9 cellular contexts compared by ENCODE assay signal in genomic region chr9:136538599-136539426, GRCh38. TPM values are rescaled to one million over a fixed set of nuclear protein-coding genes. Genes with fewer than 3 reads are reported as not detected.
DNase-seq lines count a peak whose midpoint lies in the region; ATAC-seq, FAIRE-seq and TF ChIP-seq lines count a peak whose summit lies in the region.
"Had no signal": no experiment of that assay in that cellular context is flagged by ENCODE, and none has a peak within 500 bp of the region (broad histone marks: within the 10 kb centered on the region; RNA-seq: fewer than 3 reads in every experiment).

No MANE protein-coding gene starts in this region.

- FAIRE-seq in GM12891 (lab: Jason Lieb, UNC) = peak; percentile 89
- FAIRE-seq: endometrium had no signal

- H3K9me3 ChIP-seq in OCI-LY3 (ENCODE audit: insufficient read depth, low read length) (no peaks in the 10 kb centered on the region), mucosa of rectum (ENCODE audit: control insufficient read depth in 2 of 2, low read length in 2 of 2) (no peaks in the 10 kb centered on the region), transverse colon (no peaks in the 10 kb centered on the region)

- peaks cover 78% of the 10 kb centered on the region for H3K79me2 ChIP-seq in OCI-LY3 (ENCODE audit: low read length)

- H4K20me1 ChIP-seq in OCI-LY3 (ENCODE audit: insufficient read depth, low read length) = peaks cover 95% of the 10 kb centered on the region

- H3K27ac Mint-ChIP-seq in activated naive CD8-positive, alpha-beta T cell treated with anti-CD3 and anti-CD28 coated beads for 36 hours = peak overlapping the region; percentile 100

- peak overlapping the region; percentile 86 for H3K4me3 Mint-ChIP-seq in activated naive CD8-positive, alpha-beta T cell treated with anti-CD3 and anti-CD28 coated beads for 36 hours

- H3K9me3 Mint-ChIP-seq in activated naive CD8-positive, alpha-beta T cell treated with anti-CD3 and anti-CD28 coated beads for 36 hours = no peaks in the 10 kb centered on the region

- H3K4me1 Mint-ChIP-seq in activated naive CD8-positive, alpha-beta T cell treated with anti-CD3 and anti-CD28 coated beads for 36 hours = peaks cover 56% of the 10 kb centered on the region

- TF ChIP-seq CTCF in OCI-LY3 (IDR thresholded peaks at IDR 0.05; ENCODE audit: low read depth, low read length) (no peak), transverse colon (IDR thresholded peaks at IDR 0.05) (no peak)

- no peaks in the 10 kb centered on the region for H3K27me3 Mint-ChIP-seq in activated naive CD8-positive, alpha-beta T cell treated with anti-CD3 and anti-CD28 coated beads for 36 hours

- TF ChIP-seq EP300 in transverse colon (IDR thresholded peaks at IDR 0.05; ENCODE audit: low read depth) = no peak

- H3K36me3 ChIP-seq in OCI-LY3 (replicated peaks; ENCODE audit: low read depth, low read length) (peaks cover 41% of the 10 kb centered on the region), mucosa of rectum (ENCODE audit: control insufficient read depth in 2 of 2, insufficient read depth in 2 of 2, low read length in 2 of 2) (peaks cover 5 to 22% of the 10 kb centered on the region in 2 donors), transverse colon (no peaks in the 10 kb centered on the region)

- peak overlapping the region; percentile 11; the same call in 1 of the 2 replicates for H3K27ac ChIP-seq in OCI-LY3 (ENCODE audit: low read length)
- peak overlapping the region; percentile 91 to 93 for H3K27ac ChIP-seq in mucosa of rectum (ENCODE audit: low read depth in 2 of 2, low read length in 2 of 2)
- H3K27ac ChIP-seq in transverse colon = peak overlapping the region; percentile 85 to 99 (median 91)

- peaks cover 26% of the 10 kb centered on the region for H3K4me1 ChIP-seq in OCI-LY3 (ENCODE audit: low read length)
- H3K4me1 ChIP-seq in mucosa of rectum (ENCODE audit: control insufficient read depth in 2 of 2, insufficient read depth in 2 of 2, low read length in 2 of 2) = peaks cover 67 to 76% of the 10 kb centered on the region in 2 donors
- peaks cover 71 to 93% (median 78%) of the 10 kb centered on the region in 4 donors for H3K4me1 ChIP-seq in transverse colon

- ATAC-seq in GM19023 (IDR thresholded peaks at IDR 0.05; ENCODE audit: unreplicated experiment) (no peak), HG03045 (IDR thresholded peaks at IDR 0.05; ENCODE audit: unreplicated experiment) (no peak)

- WGBS in transverse colon (ENCODE audit: low coverage in 1 of 2), 2 donors = 29 to 33% methylated on average over 1 to 24 of the region's 24 CpGs

- H3K4me2 ChIP-seq in OCI-LY3 (ENCODE audit: low read length) = peak overlapping the region; percentile 44

- H3K27me3 ChIP-seq in OCI-LY3 (ENCODE audit: low read depth, low read length) = no peaks in the 10 kb centered on the region
- H3K27me3 ChIP-seq in mucosa of rectum (ENCODE audit: control insufficient read depth in 2 of 2, insufficient read depth in 2 of 2, low read length in 2 of 2) = no peaks in the 10 kb centered on the region
- H3K27me3 ChIP-seq in transverse colon = no peaks in the 10 kb centered on the region

- peaks cover 35% of the 10 kb centered on the region for H3K36me3 Mint-ChIP-seq in activated naive CD8-positive, alpha-beta T cell treated with anti-CD3 and anti-CD28 coated beads for 36 hours

- DNase-seq in GM12891 (ENCODE audit: insufficient read length, low spot score) (peak; percentile 68), transverse colon (peak; percentile 62), OCI-M2 (lab: John Stamatoyannopoulos, UW; ENCODE audit: unreplicated experiment) (no peak)
- DNase-seq in activated naive CD8-positive, alpha-beta T cell treated with anti-CD3 and anti-CD28 coated beads for 36 hours = peak; percentile 81

- TF ChIP-seq POLR2A in GM12891 (IDR thresholded peaks at IDR 0.05; ENCODE audit: low read depth, low read length) (no peak), transverse colon (IDR thresholded peaks at IDR 0.05) (no peak)

- H2AFZ ChIP-seq in OCI-LY3 (ENCODE audit: low read depth, low read length) = no peak overlapping the region

- intact Hi-C loops in transverse colon (cut with DNase I; ENCODE audit: low total_unique reads) = no loop called here

- no peak overlapping the region for H3K9ac ChIP-seq in OCI-LY3 (ENCODE audit: low read length)
- peak overlapping the region; percentile 47 to 59 for H3K9ac ChIP-seq in mucosa of rectum (ENCODE audit: low read depth in 1 of 2, low read length in 2 of 2)

- H3K4me3 ChIP-seq in OCI-LY3 (ENCODE audit: low read length) = no peak overlapping the region
- peak overlapping the region; percentile 15 to 20 for H3K4me3 ChIP-seq in mucosa of rectum (ENCODE audit: low read length in 2 of 2)
- peak overlapping the region in 1 of 4 donors; percentile 18 for H3K4me3 ChIP-seq in transverse colon

- in situ Hi-C loops in transverse colon (cut with MboI; ENCODE audit: low pct_ligation_motif_present in 1 of 4, low pct_unique_long_range_greater_than_20kb in 1 of 4, low sequenced_read_pairs in 3 of 4) = no loop called here

TF ChIP-seq in GM12891, 5 proteins besides CTCF, POLR2A, EP300 and RAD21:
- TF ChIP-seq SPI1 (IDR thresholded peaks at IDR 0.05; ENCODE audit: low read depth, low read length) = peak; percentile 12; the same call in 1 of the 2 replicates
- no peak for TF ChIP-seq PAX5 (IDR thresholded peaks at IDR 0.05; ENCODE audit: insufficient read depth, low read length, severe bottlenecking)

RNA-seq across cellular contexts. Expression of gene NOTCH1, which starts 7.0 kb away (rescaled TPM):
- polyA plus RNA-seq in GM12891 (2012; ENCODE audit: low read depth, missing spikeins) = 7.0 TPM
- total RNA-seq in activated naive CD8-positive, alpha-beta T cell treated with anti-CD3 and anti-CD28 coated beads for 36 hours = 10 to 100 TPM; 48.2 to 51.6 TPM
- total RNA-seq in transverse colon = 100 to 1,000 TPM in 2 of 4 donors, 10 to 100 TPM in 2; 48.2 to 154 (median 98.2) TPM

RNA-seq across cellular contexts. Expression of gene SEC16A, which starts 56.0 kb away (rescaled TPM):
- polyA plus RNA-seq in GM12891 (2012; ENCODE audit: low read depth, missing spikeins) = 31.0 TPM
- total RNA-seq in activated naive CD8-positive, alpha-beta T cell treated with anti-CD3 and anti-CD28 coated beads for 36 hours = 10 to 100 TPM; 69.4 to 71.2 TPM
- 10 to 100 TPM; 54.1 to 75.9 (median 65.8) TPM for total RNA-seq in transverse colon

Comparison
In these comparisons a context has a peak if more than half of its experiments do, and no peak if none do; other contexts are left out.
1. H3K27ac ChIP-seq: peak in every context shown above with its lines; median percentile 92 in mucosa of rectum; 91 in transverse colon; 11 in OCI-LY3.